Comparison of ENCODE assay signal across 16 cellular contexts in the genomic region with DNA sequence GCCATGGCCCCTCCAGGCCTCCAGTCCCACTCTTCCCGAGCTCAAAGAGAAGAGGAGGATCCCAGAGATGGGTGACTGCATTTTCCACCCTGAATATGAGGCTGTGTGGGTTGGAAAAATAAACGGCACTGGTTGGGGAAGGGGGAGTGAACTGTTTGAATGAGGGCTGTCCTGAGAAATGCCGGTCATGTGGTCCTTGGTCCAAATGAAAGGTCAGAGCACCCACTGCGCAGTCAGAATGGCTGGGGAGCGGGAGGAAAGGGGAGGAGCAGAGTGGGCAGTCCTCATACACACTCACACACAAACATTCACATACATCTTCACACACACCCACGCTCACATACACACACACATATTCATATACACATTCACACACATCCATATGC.
DNase-seq lines count a peak whose midpoint lies in the region; ATAC-seq, FAIRE-seq and TF ChIP-seq lines count a peak whose summit lies in the region.
"Had no signal": no experiment of that assay in that cellular context is flagged by ENCODE, and none has a peak within 500 bp of the region (broad histone marks: within the 10 kb centered on the region; RNA-seq: fewer than 3 reads in every experiment).

No MANE protein-coding gene starts in this region.

- peak overlapping the region; percentile 77 for H3K4me2 ChIP-seq in HCT116 (ENCODE audit: low read length)
- H3K4me2 ChIP-seq in GM12878 (ENCODE audit: control insufficient read depth, insufficient read depth), result no peak overlapping the region
- no peak overlapping the region for H3K4me2 ChIP-seq in skeletal muscle satellite cell (ENCODE audit: low read length)

- TF ChIP-seq CTCF in HCT116 (IDR thresholded peaks at IDR 0.05 in 2 of 3, conservative IDR thresholded peaks at IDR 0.05 in 1 of 3; ENCODE audit: borderline replicate concordance in 1 of 3, insufficient read depth in 1 of 3, low read depth in 2 of 3, low read length in 2 of 3) (no peak), GM12878 (IDR thresholded peaks at IDR 0.05 in 2 of 3, conservative IDR thresholded peaks at IDR 0.05 in 1 of 3; ENCODE audit: control insufficient read depth in 2 of 3, extremely low read depth in 1 of 3, insufficient read depth in 1 of 3, low read depth in 3 of 3, low read length in 3 of 3) (no peak), colonic mucosa (IDR thresholded peaks at IDR 0.05) (no peak)

- SMC1A ChIA-PET in GM12878 (lab: Charles Lee; ENCODE audit: uncharacterized antibody, unreplicated experiment), result no interaction called here

- TF ChIP-seq EP300 in GM12878 (IDR thresholded peaks at IDR 0.05; ENCODE audit: borderline replicate concordance in 1 of 2, control insufficient read depth in 1 of 2, low read depth in 2 of 2, low read length in 2 of 2), result no peak

- H3K79me2 ChIP-seq in HCT116 (ENCODE audit: insufficient read depth, low read length) (no peaks in the 10 kb centered on the region), GM12878 (ENCODE audit: control insufficient read depth, insufficient read depth, low read length) (no peaks in the 10 kb centered on the region)

- H3K9me3 ChIP-seq in HCT116 (ENCODE audit: control insufficient read depth in 1 of 2, insufficient read depth in 1 of 2, low read depth in 1 of 2, low read length in 2 of 2) (no peaks in the 10 kb centered on the region), GM12878 (replicated peaks; ENCODE audit: control insufficient read depth, insufficient read depth, low read length) (no peaks in the 10 kb centered on the region; the same call in 2 of the 3 replicates), right cardiac atrium (ENCODE audit: control insufficient read depth, low read length) (no peaks in the 10 kb centered on the region), skeletal muscle satellite cell (replicated peaks; ENCODE audit: low read length) (no peaks in the 10 kb centered on the region), colonic mucosa (no peaks in the 10 kb centered on the region)
- H3K9me3 ChIP-seq: neutrophil had no signal

- no peaks in the 10 kb centered on the region for H4K20me1 ChIP-seq in HCT116 (ENCODE audit: insufficient read depth)
- no peaks in the 10 kb centered on the region for H4K20me1 ChIP-seq in GM12878 (ENCODE audit: control insufficient read depth, insufficient read depth)

- CTCF ChIA-PET in HCT116 (lab: Charles Lee), result interaction anchor here (1.5 kb wide), 1 partner anchor 19 kb away, joined by 9 read pairs; no protein-coding TSS in a partner anchor
- CTCF ChIA-PET in GM12878 (lab: Yijun Ruan, JAX), result interaction anchor here (1.2 to 1.9 kb wide), 2 partner anchors 13 to 276 kb away, joined by 3 to 6 read pairs; no protein-coding TSS in a partner anchor

- no peaks in the 10 kb centered on the region for H3K9me2 ChIP-seq in HCT116 (ENCODE audit: insufficient read depth)

- H2AFZ ChIP-seq in HCT116 (ENCODE audit: low read depth, low read length, poor library complexity, severe bottlenecking) (no peak overlapping the region), GM12878 (ENCODE audit: control insufficient read depth, low read depth, low read length) (no peak overlapping the region)

- H3K27ac ChIP-seq in HCT116 (ENCODE audit: low read depth, low read length) (peak overlapping the region; percentile 95; the same call in 1 of the 2 replicates), GM12878 (ENCODE audit: control insufficient read depth, insufficient read depth) (no peak overlapping the region), right cardiac atrium (ENCODE audit: low read length) (peak overlapping the region; percentile 58), colonic mucosa (no peak overlapping the region)
- H3K27ac ChIP-seq: C4-2B, neutrophil had no signal

- H3K9ac ChIP-seq in HCT116 (ENCODE audit: low read length), result no peak overlapping the region; the same call in 1 of the 2 replicates
- no peak overlapping the region for H3K9ac ChIP-seq in GM12878 (ENCODE audit: control insufficient read depth, insufficient read depth, low read length)
- H3K9ac ChIP-seq in skeletal muscle satellite cell (ENCODE audit: low read depth, low read length), result peak overlapping the region; percentile 58
- no peak overlapping the region for H3K9ac ChIP-seq in colonic mucosa (ENCODE audit: low read depth in 2 of 2, low read length in 2 of 2)

- H3K4me3 ChIP-seq in HCT116 (replicated peaks in 1 of 2; ENCODE audit: low read depth in 1 of 2, low read length in 2 of 2) (no peak overlapping the region), GM12878 (no peak overlapping the region), right cardiac atrium (ENCODE audit: low read length) (no peak overlapping the region), skeletal muscle satellite cell (ENCODE audit: low read length) (no peak overlapping the region), colonic mucosa (no peak overlapping the region)

- H3K27me3 ChIP-seq in HCT116 (ENCODE audit: insufficient read depth, low read length) (no peaks in the 10 kb centered on the region), GM12878 (replicated peaks in 1 of 2; ENCODE audit: control insufficient read depth in 2 of 2, insufficient read depth in 2 of 2, low read length in 1 of 2) (no peaks in the 10 kb centered on the region), right cardiac atrium (ENCODE audit: control insufficient read depth, insufficient read depth) (no peaks in the 10 kb centered on the region), skeletal muscle satellite cell (ENCODE audit: control insufficient read depth, insufficient read depth, low read length) (no peaks in the 10 kb centered on the region), colonic mucosa (no peaks in the 10 kb centered on the region)

- WGBS in GM12878 (ENCODE audit: insufficient coverage, insufficient replicate concordance, low lambda C conversion rate, missing lambda C conversion rate), result 65% methylated on average over 6 of the region's 6 CpGs
- WGBS in right cardiac atrium, result 55% methylated on average over 6 of the region's 6 CpGs

- H3K36me3 ChIP-seq in HCT116 (ENCODE audit: control insufficient read depth in 1 of 2, insufficient read depth in 2 of 2, low read length in 2 of 2) (no peaks in the 10 kb centered on the region), GM12878 (ENCODE audit: control insufficient read depth in 2 of 2, insufficient read depth in 2 of 2, low read length in 1 of 2) (no peaks in the 10 kb centered on the region), skeletal muscle satellite cell (ENCODE audit: insufficient read depth, low read length) (no peaks in the 10 kb centered on the region), colonic mucosa (no peaks in the 10 kb centered on the region)
- H3K36me3 ChIP-seq: neutrophil had no signal

- no peak for DNase-seq in HCT116 (ENCODE audit: low read depth, low spot score)
- no peak for DNase-seq in GM12878 (ENCODE audit: low read depth, low spot score)
- DNase-seq in right cardiac atrium, result peak in 2 of 3 donors; percentile 23 to 28
- no peak for DNase-seq in stimulated activated CD4-positive, alpha-beta T cell treated with anti-CD3 and anti-CD28 coated beads, Interleukin-15, amount 100 ng/mL, for 24 hours
- no peak for DNase-seq in colonic mucosa
- DNase-seq in NCI-H226, result no peak
- DNase-seq: cerebellar nuclear complex; NCI-H1105 treated with DMSO at 0.1 percent for 48 hours; NCI-H524 treated with DMSO at 0.1 percent for 48 hours; stimulated activated CD4-positive, alpha-beta T cell treated with anti-CD3 and anti-CD28 coated beads, Interleukin-2, amount 100 ng/mL, for 24 hours; stimulated activated naive B cell treated with anti-CD40 and anti-IgM and Interleukin-4, amounts not matched to agents 10 μg/mL and 1 μg/mL and 100 μg/mL, for 72 hours had no signal

- intact Hi-C loops in HCT116 (cut with micrococcal nuclease), result loop anchor here (5.0 kb wide), 1 partner anchor 42 kb away; no protein-coding TSS in a partner anchor
- intact Hi-C loops in GM12878 (cut with micrococcal nuclease; ENCODE audit: unreplicated experiment), result no loop called here
- intact Hi-C loops in right cardiac atrium (cut with DNase I), result no loop called here
- intact Hi-C loops in colonic mucosa (cut with DNase I), result no loop called here

- no peak for TF ChIP-seq RAD21 in HCT116 (IDR thresholded peaks at IDR 0.05; ENCODE audit: low read depth)
- no peak for TF ChIP-seq RAD21 in GM12878 (IDR thresholded peaks at IDR 0.05; ENCODE audit: insufficient read depth, low read depth, low read length)

- RAD21 ChIA-PET in HCT116 (lab: Charles Lee; ENCODE audit: low non-redundant PET in 1 of 2, low total read pairs in 2 of 2, uncharacterized antibody in 2 of 2, unreplicated experiment in 2 of 2), result no interaction called here
- RAD21 ChIA-PET in GM12878 (lab: Charles Lee; ENCODE audit: unreplicated experiment), result interaction anchor here (0.6 to 1.6 kb wide), 3 partner anchors 37 to 137 kb away, joined by 3 to 5 read pairs (median 3); no protein-coding TSS in a partner anchor

- H3K4me1 ChIP-seq in HCT116 (ENCODE audit: control insufficient read depth in 1 of 2, insufficient read depth in 2 of 2, low read length in 2 of 2), result peaks cover 46 to 79% of the 10 kb centered on the region in 2 experiments
- peaks cover 3% of the 10 kb centered on the region; the same call in 1 of the 2 replicates for H3K4me1 ChIP-seq in GM12878 (ENCODE audit: control insufficient read depth, insufficient read depth, low read length)
- peaks cover 11% of the 10 kb centered on the region for H3K4me1 ChIP-seq in right cardiac atrium (ENCODE audit: control insufficient read depth, insufficient read depth, low read length)
- H3K4me1 ChIP-seq in skeletal muscle satellite cell (ENCODE audit: control insufficient read depth, insufficient read depth, low read length), result peaks cover 49% of the 10 kb centered on the region
- no peaks in the 10 kb centered on the region for H3K4me1 ChIP-seq in colonic mucosa

- in situ Hi-C loops in GM12878 (cut with MboI), result no loop called here

- BruUV-seq in HCT116 (replicated peaks; lab: Mats Ljungman, UMichigan) (no TSS peak), GM12878 (replicated peaks; lab: Mats Ljungman, UMichigan) (no TSS peak)

- POLR2A ChIA-PET in HCT116 (lab: Charles Lee), result interaction anchor here (0.7 to 1.5 kb wide), 5 partner anchors 9 to 112 kb away, joined by 3 to 10 read pairs (median 3); no protein-coding TSS in a partner anchor
- POLR2A ChIA-PET in GM12878 (lab: Charles Lee), result interaction anchor here (0.6 kb wide), 1 partner anchor 15 kb away, joined by 4 read pairs; no protein-coding TSS in a partner anchor

- no peak for FAIRE-seq in GM12878 (lab: Jason Lieb, UNC)

- ATAC-seq in HCT116 (no peak), GM12878 (no peak), right cardiac atrium (peak; percentile 3 to 43), GM21723 (IDR thresholded peaks at IDR 0.05; ENCODE audit: unreplicated experiment) (no peak)
- ATAC-seq: activated CD4-positive, CD25-positive, alpha-beta regulatory T cell treated with anti-CD3 and anti-CD28 coated beads, Interleukin-2, amount 50 U/mL, for 24 hours; stimulated activated naive B cell treated with anti-CD40 and anti-IgM and Interleukin-4, amounts not matched to agents 10 μg/mL and 1 μg/mL and 100 μg/mL, for 72 hours had no signal

- TF ChIP-seq POLR2A in HCT116 (IDR thresholded peaks at IDR 0.05; ENCODE audit: borderline replicate concordance, extremely low read depth, insufficient read depth, insufficient read length) (no peak), GM12878 (IDR thresholded peaks at IDR 0.05; ENCODE audit: low read depth, low read length) (no peak)

TF ChIP-seq in HCT116, 20 proteins besides CTCF, POLR2A, EP300 and RAD21 (continues in another document):
- TF ChIP-seq YY1 (IDR thresholded peaks at IDR 0.05; ENCODE audit: extremely low read depth, insufficient replicate concordance, low read depth, low read length), result no peak

Comparison
In these comparisons a context has a peak if more than half of its experiments do, and no peak if none do; other contexts are left out.
1. ATAC-seq: peak in right cardiac atrium (2 of 2); none in HCT116 (single experiment), GM12878 (single experiment) and GM21723 (single experiment).
2. DNase-seq: peak in right cardiac atrium (2 of 3); none in HCT116 (single experiment), GM12878 (single experiment), stimulated activated CD4-positive, alpha-beta T cell treated with anti-CD3 and anti-CD28 coated beads, Interleukin-15, amount 100 ng/mL, for 24 hours (single experiment), colonic mucosa (single experiment) and NCI-H226 (single experiment).
3. H3K27ac ChIP-seq: peak in HCT116 (single experiment) and right cardiac atrium (single experiment); none in GM12878 (single experiment) and colonic mucosa (single experiment).